Comparison of ENCODE assay signal across 14 cellular contexts in the genomic region with DNA sequence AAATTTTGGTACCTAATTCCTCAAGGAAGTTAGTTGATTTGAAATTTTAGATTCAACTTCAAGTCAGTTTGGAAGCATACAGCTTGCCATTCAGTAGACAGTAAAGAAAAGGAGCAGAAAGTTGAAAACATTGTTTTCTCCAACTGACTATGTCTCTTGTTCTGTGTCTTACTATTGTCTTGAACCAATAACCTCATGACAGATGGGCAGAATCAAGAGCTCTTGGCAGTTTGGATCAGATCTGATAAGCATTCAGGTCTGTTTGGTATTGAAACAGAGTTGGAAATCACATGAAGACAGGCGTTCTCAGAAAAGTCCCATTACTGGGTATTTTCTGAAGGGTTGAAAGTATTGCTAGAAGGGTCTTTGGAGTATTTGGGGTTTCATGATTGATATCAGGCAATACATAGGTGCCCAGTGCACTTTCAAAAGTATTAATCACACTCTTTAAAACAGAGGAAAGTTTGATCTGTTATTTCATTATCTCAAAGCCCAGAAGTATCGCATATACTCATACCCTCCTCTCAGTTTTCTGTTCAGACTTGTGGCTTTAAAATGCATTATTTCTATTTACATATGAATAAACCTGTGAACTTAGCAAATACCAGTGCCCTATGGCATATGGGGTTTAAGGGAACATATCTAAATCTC.
"Had no signal": no experiment of that assay in that cellular context is flagged by ENCODE, and none has a peak within 500 bp of the region (broad histone marks: within the 10 kb centered on the region; RNA-seq: fewer than 3 reads in every experiment).

No MANE protein-coding gene starts in this region.

- H3K9ac ChIP-seq: parathyroid adenoma had no signal

- H3K4me3 ChIP-seq: adrenal gland, cardiac muscle cell, lung, sigmoid colon, tibial artery, uterus had no signal

- H3K27ac ChIP-seq: adrenal gland, cardiac muscle cell, parathyroid adenoma, sigmoid colon, tibial artery, uterus had no signal

- H3K79me2 ChIP-seq: parathyroid adenoma had no signal

- H3K9me3 ChIP-seq: adrenal gland, sigmoid colon, tibial artery, uterus had no signal

- ATAC-seq: esophagus mucosa had no signal

- H3K4me3 Mint-ChIP-seq: activated CD4-positive, alpha-beta T cell treated with anti-CD3 and anti-CD28 coated beads, Interleukin-2, amount 10 ng/mL, durations not matched to agents 24 days and 14 days; activated naive CD4-positive, alpha-beta T cell treated with anti-CD3 and anti-CD28 coated beads, Interleukin-2, amount 10 ng/mL, durations not matched to agents 7 days and 5 days; naive B cell had no signal

- H3K27me3 ChIP-seq: adrenal gland, cardiac muscle cell, sigmoid colon, tibial artery, uterus had no signal

- H2AFZ ChIP-seq: parathyroid adenoma had no signal

- H3K27ac Mint-ChIP-seq: activated CD4-positive, alpha-beta T cell treated with anti-CD3 and anti-CD28 coated beads, Interleukin-2, amount 10 ng/mL, durations not matched to agents 24 days and 14 days; activated naive CD4-positive, alpha-beta T cell treated with anti-CD3 and anti-CD28 coated beads, Interleukin-2, amount 10 ng/mL, durations not matched to agents 7 days and 5 days; naive B cell had no signal

- H3K4me1 Mint-ChIP-seq: activated CD4-positive, alpha-beta T cell treated with anti-CD3 and anti-CD28 coated beads, Interleukin-2, amount 10 ng/mL, durations not matched to agents 24 days and 14 days; activated naive CD4-positive, alpha-beta T cell treated with anti-CD3 and anti-CD28 coated beads, Interleukin-2, amount 10 ng/mL, durations not matched to agents 7 days and 5 days; naive B cell had no signal

- H3K36me3 ChIP-seq: adrenal gland, cardiac muscle cell, sigmoid colon, tibial artery, uterus had no signal

- H3K9me3 Mint-ChIP-seq: activated CD4-positive, alpha-beta T cell treated with anti-CD3 and anti-CD28 coated beads, Interleukin-2, amount 10 ng/mL, durations not matched to agents 24 days and 14 days; activated naive CD4-positive, alpha-beta T cell treated with anti-CD3 and anti-CD28 coated beads, Interleukin-2, amount 10 ng/mL, durations not matched to agents 7 days and 5 days; naive B cell had no signal

- H3K36me3 Mint-ChIP-seq: activated naive CD4-positive, alpha-beta T cell treated with anti-CD3 and anti-CD28 coated beads, Interleukin-2, amount 10 ng/mL, durations not matched to agents 7 days and 5 days; naive B cell had no signal

- H3K27me3 Mint-ChIP-seq: activated CD4-positive, alpha-beta T cell treated with anti-CD3 and anti-CD28 coated beads, Interleukin-2, amount 10 ng/mL, durations not matched to agents 24 days and 14 days; activated naive CD4-positive, alpha-beta T cell treated with anti-CD3 and anti-CD28 coated beads, Interleukin-2, amount 10 ng/mL, durations not matched to agents 7 days and 5 days had no signal

- DNase-seq: activated CD4-positive, alpha-beta T cell treated with anti-CD3 and anti-CD28 coated beads, Interleukin-2, amount 10 ng/mL, durations not matched to agents 24 days and 14 days; activated CD4-positive, CD25-positive, alpha-beta regulatory T cell; activated CD8-positive, alpha-beta memory T cell treated with anti-CD3 and anti-CD28 coated beads for 24 hours; activated naive CD4-positive, alpha-beta T cell treated with anti-CD3 and anti-CD28 coated beads, Interleukin-2, amount 10 ng/mL, durations not matched to agents 7 days and 5 days; adrenal gland; naive B cell; sigmoid colon; stimulated activated CD4-positive, alpha-beta T cell treated with anti-CD3 and anti-CD28 coated beads, Interleukin-1b, Interleukin-23, amount 100 ng/mL, for 48 hours; tibial artery; uterus had no signal

- H3K4me1 ChIP-seq: parathyroid adenoma had no signal
